1 cellular context compared by ENCODE assay signal in the genomic region with DNA sequence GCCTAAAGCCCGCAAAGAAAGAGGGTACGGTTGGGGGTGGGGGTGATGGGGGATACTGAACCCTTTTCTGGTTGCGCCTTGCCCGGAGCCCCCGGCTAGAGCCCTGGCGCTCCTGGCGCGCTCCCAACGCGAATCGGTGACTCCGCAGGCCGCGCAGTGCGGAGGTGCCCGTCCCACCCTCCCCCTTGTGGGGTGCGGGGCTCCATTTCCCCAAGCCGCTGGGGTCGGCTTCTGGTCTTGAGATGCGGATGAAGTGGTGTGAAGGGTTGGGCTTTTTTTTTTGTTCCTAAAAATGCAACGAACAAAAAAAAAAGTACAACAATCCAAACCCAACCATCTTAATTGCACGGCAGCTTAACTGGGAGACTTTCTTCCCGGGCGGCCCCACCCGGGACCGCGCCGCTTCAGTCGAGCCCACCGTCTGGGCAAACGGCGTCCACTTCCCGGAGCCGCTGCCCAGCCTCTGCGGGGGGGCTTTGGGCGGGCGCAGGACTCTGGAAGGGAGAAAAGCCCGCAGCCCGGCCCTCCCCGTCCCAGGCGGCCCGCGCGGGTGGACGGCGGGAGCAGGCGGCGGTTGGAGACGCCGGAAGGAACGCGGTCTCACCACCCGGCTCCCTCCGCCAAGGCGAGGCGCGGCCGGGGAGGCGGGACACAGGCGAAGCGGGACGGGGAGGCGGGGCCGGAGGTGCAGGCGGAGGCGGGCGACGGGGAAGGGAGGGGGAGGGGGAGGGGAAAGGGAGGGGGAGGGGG.
A peak's percentile ranks its signal among the peaks of the same experiment; 100 is the strongest.
TF ChIP-seq lines count a peak whose summit lies in the region.

No MANE protein-coding gene starts in this region.

TF ChIP-seq in H1, 55 proteins besides CTCF, POLR2A, EP300 and RAD21:
- TF ChIP-seq SP1 (IDR thresholded peaks at IDR 0.05; ENCODE audit: low read depth, low read length) (no peak), HDAC2 (IDR thresholded peaks at IDR 0.05; ENCODE audit: borderline replicate concordance in 1 of 2, low read depth in 2 of 2, low read length in 2 of 2) (peak; percentile 11 to 20; a peak in 1 of 4 replicates), KDM1A (IDR thresholded peaks at IDR 0.05; ENCODE audit: borderline replicate concordance, low read length) (no peak), GTF2F1 (IDR thresholded peaks at IDR 0.05; ENCODE audit: borderline replicate concordance, low read depth, low read length) (no peak), ASH2L (IDR thresholded peaks at IDR 0.05; ENCODE audit: low read length) (peak; percentile 75), JUN (IDR thresholded peaks at IDR 0.05; ENCODE audit: low read depth, low read length) (no peak), CHD2 (IDR thresholded peaks at IDR 0.05; ENCODE audit: low read length) (peak; percentile 63; the same call in 1 of the 2 replicates), GABPA (IDR thresholded peaks at IDR 0.05; ENCODE audit: borderline replicate concordance, insufficient read depth, low read length) (no peak), PHF8 (conservative IDR thresholded peaks at IDR 0.05; ENCODE audit: low read depth, low read length) (peak; percentile 39; the same call in 1 of the 2 replicates), ZNF274 (IDR thresholded peaks at IDR 0.05; ENCODE audit: borderline replicate concordance, extremely low read depth, low read length) (no peak), RFX5 (IDR thresholded peaks at IDR 0.05; ENCODE audit: borderline replicate concordance, low read depth, low read length) (no peak), BACH1 (IDR thresholded peaks at IDR 0.05; ENCODE audit: low read length) (0 out of 2 replicates have a peak, but pooled peaks have one; percentile 21), CBX5 (IDR thresholded peaks at IDR 0.05; ENCODE audit: low read depth, low read length) (no peak), FOSL1 (IDR thresholded peaks at IDR 0.05; ENCODE audit: insufficient read depth, low read depth, low read length) (no peak), POU5F1 (IDR thresholded peaks at IDR 0.05; ENCODE audit: low read depth, low read length) (no peak), NRF1 (IDR thresholded peaks at IDR 0.05; ENCODE audit: low read depth, low read length) (no peak), RBBP5 (IDR thresholded peaks at IDR 0.05; ENCODE audit: borderline replicate concordance, low read depth, low read length) (peak; percentile 31), HDAC6 (IDR thresholded peaks at IDR 0.05; ENCODE audit: low read depth, low read length) (no peak), SRF (IDR thresholded peaks at IDR 0.05; ENCODE audit: low read depth, low read length) (no peak), BRCA1 (IDR thresholded peaks at IDR 0.05; ENCODE audit: low read depth, low read length) (no peak), SP2 (IDR thresholded peaks at IDR 0.05; ENCODE audit: low read length) (no peak), NANOG (IDR thresholded peaks at IDR 0.05; ENCODE audit: insufficient read depth, low read depth, low read length, poor library complexity, severe bottlenecking) (no peak), SAP30 (IDR thresholded peaks at IDR 0.05; ENCODE audit: insufficient read depth, insufficient replicate concordance, low read length) (no peak), BCL11A (IDR thresholded peaks at IDR 0.05; ENCODE audit: low read depth in 2 of 2, low read length in 2 of 2) (no peak), SUZ12 (IDR thresholded peaks at IDR 0.05; ENCODE audit: low read length) (no peak), TBP (IDR thresholded peaks at IDR 0.05; ENCODE audit: low read depth, low read length) (no peak), JUND (IDR thresholded peaks at IDR 0.05; ENCODE audit: low read length) (no peak), CTBP2 (IDR thresholded peaks at IDR 0.05; ENCODE audit: borderline replicate concordance, insufficient read depth, insufficient read length, low read length) (peak; percentile 54), CEBPB (IDR thresholded peaks at IDR 0.05; ENCODE audit: low read depth, low read length) (no peak), SP4 (IDR thresholded peaks at IDR 0.05; ENCODE audit: low read length) (no peak; the same call in 1 of the 2 replicates), EZH2 (IDR thresholded peaks at IDR 0.05; ENCODE audit: low read depth, low read length, severe bottlenecking) (no peak), TEAD4 (IDR thresholded peaks at IDR 0.05; ENCODE audit: low read depth, low read length) (no peak), SIRT6 (IDR thresholded peaks at IDR 0.05; ENCODE audit: low read length) (no peak), TAF1 (IDR thresholded peaks at IDR 0.05; ENCODE audit: low read depth, low read length) (peak; percentile 50), TCF12 (IDR thresholded peaks at IDR 0.05; ENCODE audit: low read depth, low read length) (no peak), POLR2AphosphoS5 (IDR thresholded peaks at IDR 0.05; ENCODE audit: low read depth, low read length) (no peak; the same call in 1 of the 2 replicates), RNF2 (IDR thresholded peaks at IDR 0.05; ENCODE audit: borderline replicate concordance, low read depth, low read length, missing control alignments, poor library complexity, severe bottlenecking) (no peak), YY1 (IDR thresholded peaks at IDR 0.05; ENCODE audit: low read depth, low read length) (0 out of 2 replicates have a peak, but pooled peaks have one; percentile 5), TAF7 (optimal IDR thresholded peaks at IDR 0.05; ENCODE audit: borderline replicate concordance, low read depth, low read length) (no peak), CREB1 (IDR thresholded peaks at IDR 0.05) (no peak), CHD1 (IDR thresholded peaks at IDR 0.05; ENCODE audit: low read depth, low read length) (no peak), KDM5A (IDR thresholded peaks at IDR 0.05; ENCODE audit: low read length) (no peak), KDM4A (IDR thresholded peaks at IDR 0.05; ENCODE audit: low read depth, low read length, severe bottlenecking) (peak; percentile 49), SIN3A (conservative IDR thresholded peaks at IDR 0.05 in 1 of 2, IDR thresholded peaks at IDR 0.05 in 1 of 2; ENCODE audit: low read depth in 1 of 2, low read length in 2 of 2) (0 out of 4 replicates have a peak, but pooled peaks of 1 of the 2 experiments have one; percentile 13), RXRA (IDR thresholded peaks at IDR 0.05; ENCODE audit: insufficient read depth, low read depth, low read length) (no peak), MAFK (IDR thresholded peaks at IDR 0.05; ENCODE audit: low read depth, low read length) (no peak), SIX5 (IDR thresholded peaks at IDR 0.05; ENCODE audit: low read depth, low read length) (no peak), CBX8 (IDR thresholded peaks at IDR 0.05; ENCODE audit: borderline replicate concordance, low read depth, low read length) (no peak), EGR1 (IDR thresholded peaks at IDR 0.05; ENCODE audit: borderline replicate concordance, low read depth, low read length) (no peak)
- TF ChIP-seq, protein P1, sequence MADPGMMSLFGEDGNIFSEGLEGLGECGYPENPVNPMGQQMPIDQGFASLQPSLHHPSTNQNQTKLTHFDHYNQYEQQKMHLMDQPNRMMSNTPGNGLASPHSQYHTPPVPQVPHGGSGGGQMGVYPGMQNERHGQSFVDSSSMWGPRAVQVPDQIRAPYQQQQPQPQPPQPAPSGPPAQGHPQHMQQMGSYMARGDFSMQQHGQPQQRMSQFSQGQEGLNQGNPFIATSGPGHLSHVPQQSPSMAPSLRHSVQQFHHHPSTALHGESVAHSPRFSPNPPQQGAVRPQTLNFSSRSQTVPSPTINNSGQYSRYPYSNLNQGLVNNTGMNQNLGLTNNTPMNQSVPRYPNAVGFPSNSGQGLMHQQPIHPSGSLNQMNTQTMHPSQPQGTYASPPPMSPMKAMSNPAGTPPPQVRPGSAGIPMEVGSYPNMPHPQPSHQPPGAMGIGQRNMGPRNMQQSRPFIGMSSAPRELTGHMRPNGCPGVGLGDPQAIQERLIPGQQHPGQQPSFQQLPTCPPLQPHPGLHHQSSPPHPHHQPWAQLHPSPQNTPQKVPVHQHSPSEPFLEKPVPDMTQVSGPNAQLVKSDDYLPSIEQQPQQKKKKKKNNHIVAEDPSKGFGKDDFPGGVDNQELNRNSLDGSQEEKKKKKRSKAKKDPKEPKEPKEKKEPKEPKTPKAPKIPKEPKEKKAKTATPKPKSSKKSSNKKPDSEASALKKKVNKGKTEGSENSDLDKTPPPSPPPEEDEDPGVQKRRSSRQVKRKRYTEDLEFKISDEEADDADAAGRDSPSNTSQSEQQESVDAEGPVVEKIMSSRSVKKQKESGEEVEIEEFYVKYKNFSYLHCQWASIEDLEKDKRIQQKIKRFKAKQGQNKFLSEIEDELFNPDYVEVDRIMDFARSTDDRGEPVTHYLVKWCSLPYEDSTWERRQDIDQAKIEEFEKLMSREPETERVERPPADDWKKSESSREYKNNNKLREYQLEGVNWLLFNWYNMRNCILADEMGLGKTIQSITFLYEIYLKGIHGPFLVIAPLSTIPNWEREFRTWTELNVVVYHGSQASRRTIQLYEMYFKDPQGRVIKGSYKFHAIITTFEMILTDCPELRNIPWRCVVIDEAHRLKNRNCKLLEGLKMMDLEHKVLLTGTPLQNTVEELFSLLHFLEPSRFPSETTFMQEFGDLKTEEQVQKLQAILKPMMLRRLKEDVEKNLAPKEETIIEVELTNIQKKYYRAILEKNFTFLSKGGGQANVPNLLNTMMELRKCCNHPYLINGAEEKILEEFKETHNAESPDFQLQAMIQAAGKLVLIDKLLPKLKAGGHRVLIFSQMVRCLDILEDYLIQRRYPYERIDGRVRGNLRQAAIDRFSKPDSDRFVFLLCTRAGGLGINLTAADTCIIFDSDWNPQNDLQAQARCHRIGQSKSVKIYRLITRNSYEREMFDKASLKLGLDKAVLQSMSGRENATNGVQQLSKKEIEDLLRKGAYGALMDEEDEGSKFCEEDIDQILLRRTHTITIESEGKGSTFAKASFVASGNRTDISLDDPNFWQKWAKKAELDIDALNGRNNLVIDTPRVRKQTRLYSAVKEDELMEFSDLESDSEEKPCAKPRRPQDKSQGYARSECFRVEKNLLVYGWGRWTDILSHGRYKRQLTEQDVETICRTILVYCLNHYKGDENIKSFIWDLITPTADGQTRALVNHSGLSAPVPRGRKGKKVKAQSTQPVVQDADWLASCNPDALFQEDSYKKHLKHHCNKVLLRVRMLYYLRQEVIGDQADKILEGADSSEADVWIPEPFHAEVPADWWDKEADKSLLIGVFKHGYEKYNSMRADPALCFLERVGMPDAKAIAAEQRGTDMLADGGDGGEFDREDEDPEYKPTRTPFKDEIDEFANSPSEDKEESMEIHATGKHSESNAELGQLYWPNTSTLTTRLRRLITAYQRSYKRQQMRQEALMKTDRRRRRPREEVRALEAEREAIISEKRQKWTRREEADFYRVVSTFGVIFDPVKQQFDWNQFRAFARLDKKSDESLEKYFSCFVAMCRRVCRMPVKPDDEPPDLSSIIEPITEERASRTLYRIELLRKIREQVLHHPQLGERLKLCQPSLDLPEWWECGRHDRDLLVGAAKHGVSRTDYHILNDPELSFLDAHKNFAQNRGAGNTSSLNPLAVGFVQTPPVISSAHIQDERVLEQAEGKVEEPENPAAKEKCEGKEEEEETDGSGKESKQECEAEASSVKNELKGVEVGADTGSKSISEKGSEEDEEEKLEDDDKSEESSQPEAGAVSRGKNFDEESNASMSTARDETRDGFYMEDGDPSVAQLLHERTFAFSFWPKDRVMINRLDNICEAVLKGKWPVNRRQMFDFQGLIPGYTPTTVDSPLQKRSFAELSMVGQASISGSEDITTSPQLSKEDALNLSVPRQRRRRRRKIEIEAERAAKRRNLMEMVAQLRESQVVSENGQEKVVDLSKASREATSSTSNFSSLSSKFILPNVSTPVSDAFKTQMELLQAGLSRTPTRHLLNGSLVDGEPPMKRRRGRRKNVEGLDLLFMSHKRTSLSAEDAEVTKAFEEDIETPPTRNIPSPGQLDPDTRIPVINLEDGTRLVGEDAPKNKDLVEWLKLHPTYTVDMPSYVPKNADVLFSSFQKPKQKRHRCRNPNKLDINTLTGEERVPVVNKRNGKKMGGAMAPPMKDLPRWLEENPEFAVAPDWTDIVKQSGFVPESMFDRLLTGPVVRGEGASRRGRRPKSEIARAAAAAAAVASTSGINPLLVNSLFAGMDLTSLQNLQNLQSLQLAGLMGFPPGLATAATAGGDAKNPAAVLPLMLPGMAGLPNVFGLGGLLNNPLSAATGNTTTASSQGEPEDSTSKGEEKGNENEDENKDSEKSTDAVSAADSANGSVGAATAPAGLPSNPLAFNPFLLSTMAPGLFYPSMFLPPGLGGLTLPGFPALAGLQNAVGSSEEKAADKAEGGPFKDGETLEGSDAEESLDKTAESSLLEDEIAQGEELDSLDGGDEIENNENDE (IDR thresholded peaks at IDR 0.05; ENCODE audit: insufficient replicate concordance, low read length) = no peak
- TF ChIP-seq, protein P2, sequence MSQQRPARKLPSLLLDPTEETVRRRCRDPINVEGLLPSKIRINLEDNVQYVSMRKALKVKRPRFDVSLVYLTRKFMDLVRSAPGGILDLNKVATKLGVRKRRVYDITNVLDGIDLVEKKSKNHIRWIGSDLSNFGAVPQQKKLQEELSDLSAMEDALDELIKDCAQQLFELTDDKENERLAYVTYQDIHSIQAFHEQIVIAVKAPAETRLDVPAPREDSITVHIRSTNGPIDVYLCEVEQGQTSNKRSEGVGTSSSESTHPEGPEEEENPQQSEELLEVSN (IDR thresholded peaks at IDR 0.05) = peak; percentile 70
- TF ChIP-seq, protein P3, sequence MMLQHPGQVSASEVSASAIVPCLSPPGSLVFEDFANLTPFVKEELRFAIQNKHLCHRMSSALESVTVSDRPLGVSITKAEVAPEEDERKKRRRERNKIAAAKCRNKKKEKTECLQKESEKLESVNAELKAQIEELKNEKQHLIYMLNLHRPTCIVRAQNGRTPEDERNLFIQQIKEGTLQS (IDR thresholded peaks at IDR 0.05; ENCODE audit: insufficient read depth, low read depth, low read length) = no peak
- TF ChIP-seq, protein P4, sequence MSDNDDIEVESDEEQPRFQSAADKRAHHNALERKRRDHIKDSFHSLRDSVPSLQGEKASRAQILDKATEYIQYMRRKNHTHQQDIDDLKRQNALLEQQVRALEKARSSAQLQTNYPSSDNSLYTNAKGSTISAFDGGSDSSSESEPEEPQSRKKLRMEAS (IDR thresholded peaks at IDR 0.05) = peak; percentile 71; the same call in 1 of the 2 replicates
- TF ChIP-seq, protein P5, sequence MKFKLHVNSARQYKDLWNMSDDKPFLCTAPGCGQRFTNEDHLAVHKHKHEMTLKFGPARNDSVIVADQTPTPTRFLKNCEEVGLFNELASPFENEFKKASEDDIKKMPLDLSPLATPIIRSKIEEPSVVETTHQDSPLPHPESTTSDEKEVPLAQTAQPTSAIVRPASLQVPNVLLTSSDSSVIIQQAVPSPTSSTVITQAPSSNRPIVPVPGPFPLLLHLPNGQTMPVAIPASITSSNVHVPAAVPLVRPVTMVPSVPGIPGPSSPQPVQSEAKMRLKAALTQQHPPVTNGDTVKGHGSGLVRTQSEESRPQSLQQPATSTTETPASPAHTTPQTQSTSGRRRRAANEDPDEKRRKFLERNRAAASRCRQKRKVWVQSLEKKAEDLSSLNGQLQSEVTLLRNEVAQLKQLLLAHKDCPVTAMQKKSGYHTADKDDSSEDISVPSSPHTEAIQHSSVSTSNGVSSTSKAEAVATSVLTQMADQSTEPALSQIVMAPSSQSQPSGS (IDR thresholded peaks at IDR 0.05; ENCODE audit: low read length) = no peak
- TF ChIP-seq, protein P6, sequence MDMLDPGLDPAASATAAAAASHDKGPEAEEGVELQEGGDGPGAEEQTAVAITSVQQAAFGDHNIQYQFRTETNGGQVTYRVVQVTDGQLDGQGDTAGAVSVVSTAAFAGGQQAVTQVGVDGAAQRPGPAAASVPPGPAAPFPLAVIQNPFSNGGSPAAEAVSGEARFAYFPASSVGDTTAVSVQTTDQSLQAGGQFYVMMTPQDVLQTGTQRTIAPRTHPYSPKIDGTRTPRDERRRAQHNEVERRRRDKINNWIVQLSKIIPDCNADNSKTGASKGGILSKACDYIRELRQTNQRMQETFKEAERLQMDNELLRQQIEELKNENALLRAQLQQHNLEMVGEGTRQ (IDR thresholded peaks at IDR 0.05; ENCODE audit: low read length) = no peak
